15 cellular contexts compared by ENCODE assay signal in the genomic region with DNA sequence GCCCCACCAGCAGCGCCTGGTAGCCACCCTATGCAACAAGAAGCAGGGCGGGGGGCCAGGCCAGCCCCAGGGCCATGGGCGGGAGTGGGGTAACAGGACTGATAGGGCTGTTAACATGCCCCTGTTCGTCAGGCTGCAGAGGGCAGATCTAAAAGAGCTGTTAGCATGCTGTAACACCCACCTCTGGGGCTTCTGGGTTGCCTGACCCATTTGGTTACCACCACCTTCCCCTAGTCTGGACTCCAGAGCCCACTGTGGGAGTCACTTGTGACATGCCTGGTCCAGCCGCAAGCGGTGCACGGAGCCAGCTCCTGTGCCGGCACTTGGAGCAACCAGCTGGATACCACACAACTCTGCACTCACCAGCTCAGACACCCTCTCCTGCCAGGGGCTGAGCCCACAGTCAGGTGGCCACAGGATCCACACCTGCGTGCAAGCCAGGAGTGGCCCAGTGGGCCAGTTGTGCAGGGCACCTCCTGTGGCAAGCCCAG. TPM values are rescaled to one million over a fixed set of nuclear protein-coding genes. Genes with fewer than 3 reads are reported as not detected.
A peak's percentile ranks its signal among the peaks of the same experiment; 100 is the strongest.
DNase-seq lines count a peak whose midpoint lies in the region; ATAC-seq and TF ChIP-seq lines count a peak whose summit lies in the region.
"Had no signal": no experiment of that assay in that cellular context is flagged by ENCODE, and none has a peak within 500 bp of the region (broad histone marks: within the 10 kb centered on the region; RNA-seq: fewer than 3 reads in every experiment).

No MANE protein-coding gene starts in this region.

- H3K27me3 ChIP-seq in NT2/D1 (ENCODE audit: insufficient read depth, insufficient read length) (no peaks in the 10 kb centered on the region), BE2C (no peaks in the 10 kb centered on the region)
- H3K27me3 ChIP-seq: neutrophil had no signal

- no peak for ATAC-seq in GM18907 (IDR thresholded peaks at IDR 0.05; ENCODE audit: unreplicated experiment)
- ATAC-seq: activated naive CD4-positive, alpha-beta T cell treated with anti-CD3 and anti-CD28 coated beads, Interleukin-2, amount 50 U/mL, for 72 hours had no signal

- H3K9ac ChIP-seq in NT2/D1 (ENCODE audit: insufficient read length, low read depth), result peak overlapping the region; percentile 36

- H3K9me3 ChIP-seq in NT2/D1 (ENCODE audit: insufficient read depth, low read length), result peaks cover 56% of the 10 kb centered on the region
- H3K9me3 ChIP-seq in BE2C, result no peaks in the 10 kb centered on the region
- H3K9me3 ChIP-seq: neutrophil had no signal

- peak overlapping the region in 16 of 21 experiments; percentile 1 to 99 (median 64) for H3K27ac ChIP-seq in skin epidermis
- H3K27ac ChIP-seq: 22Rv1, coronary artery, neutrophil had no signal

- H3K4me1 ChIP-seq in NT2/D1 (ENCODE audit: insufficient read depth, insufficient read length), result peaks cover 2% of the 10 kb centered on the region
- H3K4me1 ChIP-seq in BE2C, result no peaks in the 10 kb centered on the region

- TF ChIP-seq POLR2A in erythroblast (IDR thresholded peaks at IDR 0.05; ENCODE audit: low read length), result no peak

- H3K4me3 ChIP-seq in NT2/D1 (ENCODE audit: insufficient read length, low read depth) (no peak overlapping the region), skin epidermis (peak overlapping the region in 1 of 7 experiments; percentile 16), BE2C (ENCODE audit: low read depth, low read length) (no peak overlapping the region)
- H3K4me3 ChIP-seq: coronary artery had no signal

- peaks cover 21% of the 10 kb centered on the region for H3K36me3 ChIP-seq in NT2/D1 (ENCODE audit: insufficient read depth, insufficient read length, low read length)
- H3K36me3 ChIP-seq in BE2C, result no peaks in the 10 kb centered on the region; the same call in 1 of the 2 replicates
- H3K36me3 ChIP-seq: neutrophil had no signal

- DNase-seq in DMS 273 (lab: John Stamatoyannopoulos, UW; ENCODE audit: unreplicated experiment), result peak; percentile 30
- no peak for DNase-seq in DMS 273 treated with DMSO at 0.1 percent for 48 hours (lab: John Stamatoyannopoulos, UW)
- no peak for DNase-seq in NT2/D1 (ENCODE audit: low read depth, low spot score)
- peak; percentile 30 to 70 for DNase-seq in erythroblast (lab: John Stamatoyannopoulos, UW)
- no peak for DNase-seq in BE2C
- DNase-seq in SKM-1 (lab: John Stamatoyannopoulos, UW; ENCODE audit: unreplicated experiment), result no peak
- DNase-seq: activated CD4-positive, CD25-positive, alpha-beta regulatory T cell treated with anti-CD3 and anti-CD28 coated beads, Interleukin-2, amount 50 U/mL, for 72 hours; NCI-H1105; NCI-H524 treated with DMSO at 0.1 percent for 48 hours had no signal

- no peak for TF ChIP-seq CTCF in BE2C (IDR thresholded peaks at IDR 0.05; ENCODE audit: low read depth, low read length)

RNA-seq across cellular contexts. Expression of a gene that starts 2.1 kb away (rescaled TPM):
- polyA plus RNA-seq in BE2C (2012; ENCODE audit: insufficient read depth, insufficient read length, low read depth), result 1.9 TPM

RNA-seq across cellular contexts. Expression of a gene that starts 2.3 kb away (rescaled TPM):
- 7.0 TPM for polyA plus RNA-seq in BE2C (2012; ENCODE audit: insufficient read depth, insufficient read length, low read depth)

Comparison
In these comparisons a context has a peak if more than half of its experiments do, and no peak if none do; other contexts are left out.
1. DNase-seq: peak in DMS 273 (single experiment) and erythroblast (2 of 2); none in DMS 273 treated with DMSO at 0.1 percent for 48 hours (single experiment), NT2/D1 (single experiment), BE2C (single experiment) and SKM-1 (single experiment).